ENCODE assay signal across 11 cellular contexts in genomic region chr7:134690614-134691504, GRCh38. TPM values are rescaled to one million over a fixed set of nuclear protein-coding genes. Genes with fewer than 3 reads are reported as not detected.
DNase-seq lines count a peak whose midpoint lies in the region; ATAC-seq, FAIRE-seq and TF ChIP-seq lines count a peak whose summit lies in the region.
"Had no signal": no experiment of that assay in that cellular context is flagged by ENCODE, and none has a peak within 500 bp of the region (broad histone marks: within the 10 kb centered on the region; RNA-seq: fewer than 3 reads in every experiment).

No MANE protein-coding gene starts in this region.

- no peak for ATAC-seq in GM18867 (IDR thresholded peaks at IDR 0.05; ENCODE audit: unreplicated experiment)

- H3K36me3 ChIP-seq in bronchial epithelial cell (ENCODE audit: control insufficient read depth, insufficient read depth, low read length) (no peaks in the 10 kb centered on the region), skeletal muscle tissue (ENCODE audit: control insufficient read depth in 3 of 3, insufficient read depth in 3 of 3, low read length in 3 of 3) (no peaks in the 10 kb centered on the region)
- H3K36me3 ChIP-seq: adrenal gland had no signal

- FAIRE-seq in bronchial epithelial cell (lab: Jason Lieb, UNC) (peak; percentile 66), urothelium cell line (lab: Jason Lieb, UNC) (no peak)

- TF ChIP-seq CTCF in bronchial epithelial cell (IDR thresholded peaks at IDR 0.05; ENCODE audit: insufficient read depth, low read length, severe bottlenecking), result no peak

- peaks cover 5 to 13% (median 12%) of the 10 kb centered on the region in 3 donors for H3K4me1 ChIP-seq in skeletal muscle tissue (ENCODE audit: control insufficient read depth in 3 of 3, insufficient read depth in 3 of 3, low read length in 3 of 3)
- H3K4me1 ChIP-seq: adrenal gland had no signal

- DNase-seq in EL (peak; percentile 61), bronchial epithelial cell (ENCODE audit: low read depth) (no peak), NCI-H1105 (lab: John Stamatoyannopoulos, UW) (no peak), urothelium cell line (ENCODE audit: low spot score) (no peak)
- no peak for DNase-seq in stimulated activated CD4-positive, alpha-beta T cell treated with anti-CD3 and anti-CD28 coated beads, Interleukin-15, amount 100 ng/mL, for 24 hours
- DNase-seq: activated CD4-positive, CD25-positive, alpha-beta regulatory T cell treated with anti-CD3 and anti-CD28 coated beads, Interleukin-2, amount 50 U/mL, for 72 hours; adrenal gland; KBM-7 had no signal

- H3K27me3 ChIP-seq in bronchial epithelial cell (ENCODE audit: control insufficient read depth, insufficient read depth, low read length) (no peaks in the 10 kb centered on the region), layer of hippocampus (ENCODE audit: control insufficient read depth, insufficient read depth, low read length) (no peaks in the 10 kb centered on the region), skeletal muscle tissue (ENCODE audit: control insufficient read depth in 3 of 3, insufficient read depth in 3 of 3, low read length in 3 of 3) (no peaks in the 10 kb centered on the region)
- H3K27me3 ChIP-seq: adrenal gland had no signal

- H3K27ac ChIP-seq in layer of hippocampus (ENCODE audit: low read depth, low read length) (peak overlapping the region; percentile 83), skeletal muscle tissue (ENCODE audit: low read depth, low read length) (peak overlapping the region; percentile 43)

- H3K9ac ChIP-seq in skeletal muscle tissue (ENCODE audit: low read depth in 1 of 3, low read length in 3 of 3), result no peak overlapping the region

- no peak overlapping the region for H3K4me3 ChIP-seq in bronchial epithelial cell (ENCODE audit: low read depth, low read length)
- H3K4me3 ChIP-seq in skeletal muscle tissue (ENCODE audit: low read length in 3 of 3), result no peak overlapping the region

- no peaks in the 10 kb centered on the region for H3K9me3 ChIP-seq in skeletal muscle tissue (ENCODE audit: control insufficient read depth in 3 of 3, low read length in 3 of 3)
- H3K9me3 ChIP-seq: adrenal gland had no signal

RNA-seq across cellular contexts. Expression of gene BPGM, which starts 44.2 kb away (rescaled TPM):
- total RNA-seq in bronchial epithelial cell, result 14.2 and 16.6 TPM in 2 replicates
- 92.9 TPM for total RNA-seq in skeletal muscle tissue
